10 cellular contexts compared by ENCODE assay signal in the genomic region with DNA sequence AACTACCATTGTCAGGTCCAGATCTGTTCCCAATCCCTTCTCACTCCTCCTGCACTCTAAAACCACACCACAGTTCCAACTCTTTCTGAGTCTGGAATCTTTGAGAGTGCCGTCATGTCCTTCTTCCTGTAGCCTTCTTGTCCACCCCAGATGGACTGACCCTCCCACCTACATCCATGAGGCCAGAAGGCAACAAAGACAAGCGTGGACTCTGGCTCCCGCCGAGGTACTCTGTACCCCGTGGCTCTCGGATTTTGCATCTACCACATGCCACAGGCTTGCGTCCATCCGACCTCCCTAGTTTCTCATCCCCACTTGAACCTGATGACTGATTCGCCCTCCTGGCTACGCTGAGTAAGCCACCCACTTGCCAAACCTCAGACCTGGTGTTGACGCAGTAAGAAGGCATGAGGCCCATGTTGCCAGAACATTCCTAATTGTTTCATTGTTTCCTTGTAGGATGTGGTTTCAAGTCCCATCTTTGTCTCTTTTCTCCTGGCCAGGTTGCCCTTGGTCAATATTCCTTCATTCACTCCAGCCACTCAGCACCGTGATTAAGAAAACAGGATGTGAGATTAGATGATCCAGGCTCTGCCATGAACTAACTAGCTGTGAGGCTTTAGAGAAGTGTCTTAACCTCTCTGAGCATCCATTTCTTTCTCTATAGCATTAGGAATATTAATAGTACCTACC. TPM values are rescaled to one million over a fixed set of nuclear protein-coding genes. Genes with fewer than 3 reads are reported as not detected.
DNase-seq lines count a peak whose midpoint lies in the region; ATAC-seq, FAIRE-seq and TF ChIP-seq lines count a peak whose summit lies in the region.
"Had no signal": no experiment of that assay in that cellular context is flagged by ENCODE, and none has a peak within 500 bp of the region (broad histone marks: within the 10 kb centered on the region; RNA-seq: fewer than 3 reads in every experiment).

No MANE protein-coding gene starts in this region.

- H2AFZ ChIP-seq in K562 (ENCODE audit: low read depth, low read length), result peak overlapping the region; percentile 81

- intact Hi-C loops in K562 (cut with micrococcal nuclease), result no loop called here
- intact Hi-C loops in right lobe of liver (cut with DNase I), result no loop called here

- H3K27ac ChIP-seq in K562 (ENCODE audit: extremely low read depth, low read depth, low read length) (peak overlapping the region; percentile 95), right lobe of liver (peak overlapping the region; percentile 60 to 79 (median 66)), tibial nerve (peak overlapping the region; percentile 86 to 98 (median 96))
- H3K27ac ChIP-seq: 22Rv1 had no signal

- peaks cover 23% of the 10 kb centered on the region for H3K79me2 ChIP-seq in K562 (ENCODE audit: control insufficient read depth, insufficient read depth, low read length)

- no peaks in the 10 kb centered on the region for H3K27me3 ChIP-seq in K562 (ENCODE audit: control insufficient read depth in 2 of 2, insufficient read depth in 2 of 2, low read length in 2 of 2)
- H3K27me3 ChIP-seq in right lobe of liver, result no peaks in the 10 kb centered on the region
- H3K27me3 ChIP-seq in tibial nerve, result no peaks in the 10 kb centered on the region

- H4K20me1 ChIP-seq in K562 (replicated peaks; ENCODE audit: control insufficient read depth, insufficient read depth, low read length), result no peaks in the 10 kb centered on the region

- peak; percentile 65 for FAIRE-seq in K562 (lab: Jason Lieb, UNC)

- DNase-seq in DMS53 (lab: John Stamatoyannopoulos, UW) (peak; percentile 23), DMS53 treated with DMSO at 0.1 percent for 48 hours (lab: John Stamatoyannopoulos, UW; ENCODE audit: unreplicated experiment) (no peak), K562 (ENCODE audit: extremely low read depth in 1 of 4, low spot score in 3 of 4) (peak in 1 of 4 experiments; percentile 37), right lobe of liver (no peak), tibial nerve (ENCODE audit: low spot score in 2 of 2) (no peak), NCI-H146 treated with DMSO at 0.1 percent for 48 hours (lab: John Stamatoyannopoulos, UW; ENCODE audit: unreplicated experiment) (no peak)
- no peak for DNase-seq in effector CD8-positive, alpha-beta T cell (lab: John Stamatoyannopoulos, UW)
- DNase-seq: activated CD4-positive, CD25-positive, alpha-beta regulatory T cell had no signal

- peak overlapping the region; percentile 93 for H3K4me2 ChIP-seq in K562 (ENCODE audit: insufficient read depth, low read length)

- TF ChIP-seq CTCF in K562 (IDR thresholded peaks at IDR 0.05 in 2 of 3, conservative IDR thresholded peaks at IDR 0.05 in 1 of 3; ENCODE audit: insufficient read depth in 2 of 3, low read depth in 1 of 3, low read length in 3 of 3) (no peak), right lobe of liver (IDR thresholded peaks at IDR 0.05) (no peak), tibial nerve (IDR thresholded peaks at IDR 0.05) (no peak)

- TF ChIP-seq POLR2A in K562 (conservative IDR thresholded peaks at IDR 0.05) (no peak), right lobe of liver (IDR thresholded peaks at IDR 0.05) (no peak), tibial nerve (IDR thresholded peaks at IDR 0.05) (no peak)

- no peak for TF ChIP-seq EP300 in K562 (IDR thresholded peaks at IDR 0.05; ENCODE audit: low read length)
- peak in 1 of 2 donors; percentile 18 for TF ChIP-seq EP300 in tibial nerve (IDR thresholded peaks at IDR 0.05)

- H3K9me1 ChIP-seq in K562 (ENCODE audit: control insufficient read depth, insufficient read depth, low read length), result no peaks in the 10 kb centered on the region

- WGBS in K562 (ENCODE audit: insufficient coverage, low coverage, missing lambda C conversion rate), result 69% methylated on average over 12 of the region's 12 CpGs
- WGBS in right lobe of liver (ENCODE audit: insufficient coverage, low coverage, low lambda C conversion rate, missing lambda C conversion rate), result 91% methylated on average over 12 of the region's 12 CpGs
- WGBS in tibial nerve, 2 donors, result 89 to 95% methylated on average over 12 of the region's 12 CpGs

- CTCF ChIA-PET in K562 (lab: Yijun Ruan, JAX; ENCODE audit: low intra/inter-chr PET ratio), result no interaction called here

- POLR2A ChIA-PET in K562 (lab: Yijun Ruan, JAX), result interaction anchor here (0.7 to 1.4 kb wide), 7 partner anchors 8 to 56 kb away, joined by 3 to 7 read pairs (median 4); no protein-coding TSS in a partner anchor

- ATAC-seq in K562 (no peak), right lobe of liver (no peak), HG03571 (IDR thresholded peaks at IDR 0.05; ENCODE audit: unreplicated experiment) (no peak)

- peaks cover 11% of the 10 kb centered on the region for H3K36me3 ChIP-seq in K562 (ENCODE audit: control insufficient read depth, insufficient read depth, low read length)
- H3K36me3 ChIP-seq in right lobe of liver, result no peaks in the 10 kb centered on the region
- no peaks in the 10 kb centered on the region for H3K36me3 ChIP-seq in tibial nerve

- in situ Hi-C loops in K562 (cut with MboI), result loop anchor here (5.0 kb wide), 1 partner anchor 75 kb away; no protein-coding TSS in a partner anchor

- TF ChIP-seq RAD21 in K562 (CRISPR knock-in tag; conservative IDR thresholded peaks at IDR 0.05 in 1 of 2, IDR thresholded peaks at IDR 0.05 in 1 of 2), result no peak

- H3K4me3 ChIP-seq in K562, result no peak overlapping the region
- H3K4me3 ChIP-seq in right lobe of liver, result no peak overlapping the region
- H3K4me3 ChIP-seq in tibial nerve, result no peak overlapping the region

- H3K4me1 ChIP-seq in K562 (replicated peaks in 1 of 2; ENCODE audit: control insufficient read depth in 2 of 2, insufficient read depth in 2 of 2, low read length in 2 of 2), result peaks cover 25 to 42% of the 10 kb centered on the region in 2 experiments
- H3K4me1 ChIP-seq in right lobe of liver, result no peaks in the 10 kb centered on the region
- H3K4me1 ChIP-seq in tibial nerve, result peaks cover 0 to 52% (median 26%) of the 10 kb centered on the region in 4 donors

- no TSS peak for BruUV-seq in K562 (replicated peaks; lab: Mats Ljungman, UMichigan)

- H3K9me3 ChIP-seq in K562 (replicated peaks; ENCODE audit: control insufficient read depth, insufficient read depth, low read depth, low read length) (no peaks in the 10 kb centered on the region), right lobe of liver (no peaks in the 10 kb centered on the region), tibial nerve (peaks cover 0 to 7% (median 2%) of the 10 kb centered on the region in 4 donors)

- peak overlapping the region; percentile 39 to 95; a peak in 3 of 4 replicates for H3K9ac ChIP-seq in K562 (ENCODE audit: insufficient read depth in 1 of 2, low read depth in 2 of 2, low read length in 2 of 2)

TF ChIP-seq in K562, 482 proteins besides CTCF, POLR2A, EP300 and RAD21 (continues in another document):
- no peak for TF ChIP-seq U2AF1 (optimal IDR thresholded peaks at IDR 0.05; ENCODE audit: low read depth, low read length)
- TF ChIP-seq ZNF324 (CRISPR knock-in tag; IDR thresholded peaks at IDR 0.05), result peak; percentile 29; the same call in 1 of the 2 replicates
- TF ChIP-seq CHD4 (IDR thresholded peaks at IDR 0.05; ENCODE audit: insufficient read depth, insufficient replicate concordance, low read depth, low read length, poor library complexity, severe bottlenecking), result peak; percentile 34
- TF ChIP-seq BMI1 (IDR thresholded peaks at IDR 0.05; ENCODE audit: low read length), result no peak
- TF ChIP-seq ELF4 (CRISPR knock-in tag; IDR thresholded peaks at IDR 0.05), result no peak
- TF ChIP-seq RBM25 (IDR thresholded peaks at IDR 0.05; ENCODE audit: low read depth, low read length, severe bottlenecking), result peak; percentile 96
- no peak for TF ChIP-seq ZNF780A (CRISPR knock-in tag; IDR thresholded peaks at IDR 0.05)

RNA-seq across cellular contexts. Expression of gene ZBTB38, which starts 1.1 kb away (rescaled TPM):
- total RNA-seq in K562 (2011; cell fraction: chromatin; rRNA removed; ENCODE audit: low replicate concordance), result 53.5 and 97.8 TPM in 2 replicates
- total RNA-seq in K562 (2011; cell fraction: nucleolus; rRNA removed), result 22.0 and 29.1 TPM in 2 replicates
- 61.7 and 84.8 TPM in 2 replicates for total RNA-seq in K562 (2011; cell fraction: nucleoplasm; rRNA removed)
- 22.9 and 24.8 TPM in 2 replicates for total RNA-seq in K562 (2014; rRNA removed)
- 39.4 and 43.6 TPM in 2 replicates for total RNA-seq in K562 (2014; rRNA removed; fragmentation: Illumina TruSeq; extraction: Trizol)
- total RNA-seq in K562 (2015; rRNA removed; fragmentation: Illumina TruSeq; extraction: Trizol), result 33.5 and 33.7 TPM in 2 replicates
- total RNA-seq in K562 (2021), result 30.7 and 36.3 TPM in 2 replicates
- polyA plus RNA-seq in K562 (2011; rRNA removed), result 18.0 and 22.5 TPM in 2 replicates
- polyA plus RNA-seq in K562 (2011; cell fraction: cytosol; rRNA removed), result 6.7 and 14.9 TPM in 2 replicates
- polyA plus RNA-seq in K562 (2011; cell fraction: nucleus; rRNA removed), result 22.7 and 28.6 TPM in 2 replicates
- polyA plus RNA-seq in K562 (2012), result 19.0 and 21.1 TPM in 2 replicates
- polyA plus RNA-seq in K562 (2014; fragmentation: Illumina TruSeq; extraction: Trizol), result 24.0 and 26.2 TPM in 2 replicates
- polyA plus RNA-seq in K562 (2014; fragmentation: Nextera tagmentation; extraction: Ambion mirVana), result 10 to 100 TPM; 14.2 to 17.9 TPM
- polyA plus RNA-seq in K562 (2014; rRNA removed), result 12.1 and 12.6 TPM in 2 replicates
- 64.1 and 109 TPM in 2 replicates for polyA minus RNA-seq in K562 (2011; rRNA and poly(A)+ RNA removed)
- polyA minus RNA-seq in K562 (2011; cell fraction: cytosol; rRNA and poly(A)+ RNA removed), result 27.8 and 34.9 TPM in 2 replicates
- polyA minus RNA-seq in K562 (2011; cell fraction: nucleus; rRNA and poly(A)+ RNA removed), result 35.9 and 61.9 TPM in 2 replicates
- 10 to 100 TPM; 29.4 to 75.2 (median 36.6) TPM for total RNA-seq in right lobe of liver
- total RNA-seq in tibial nerve, result 100 to 1,000 TPM; 121 to 171 (median 150) TPM
